In the genomic region with DNA sequence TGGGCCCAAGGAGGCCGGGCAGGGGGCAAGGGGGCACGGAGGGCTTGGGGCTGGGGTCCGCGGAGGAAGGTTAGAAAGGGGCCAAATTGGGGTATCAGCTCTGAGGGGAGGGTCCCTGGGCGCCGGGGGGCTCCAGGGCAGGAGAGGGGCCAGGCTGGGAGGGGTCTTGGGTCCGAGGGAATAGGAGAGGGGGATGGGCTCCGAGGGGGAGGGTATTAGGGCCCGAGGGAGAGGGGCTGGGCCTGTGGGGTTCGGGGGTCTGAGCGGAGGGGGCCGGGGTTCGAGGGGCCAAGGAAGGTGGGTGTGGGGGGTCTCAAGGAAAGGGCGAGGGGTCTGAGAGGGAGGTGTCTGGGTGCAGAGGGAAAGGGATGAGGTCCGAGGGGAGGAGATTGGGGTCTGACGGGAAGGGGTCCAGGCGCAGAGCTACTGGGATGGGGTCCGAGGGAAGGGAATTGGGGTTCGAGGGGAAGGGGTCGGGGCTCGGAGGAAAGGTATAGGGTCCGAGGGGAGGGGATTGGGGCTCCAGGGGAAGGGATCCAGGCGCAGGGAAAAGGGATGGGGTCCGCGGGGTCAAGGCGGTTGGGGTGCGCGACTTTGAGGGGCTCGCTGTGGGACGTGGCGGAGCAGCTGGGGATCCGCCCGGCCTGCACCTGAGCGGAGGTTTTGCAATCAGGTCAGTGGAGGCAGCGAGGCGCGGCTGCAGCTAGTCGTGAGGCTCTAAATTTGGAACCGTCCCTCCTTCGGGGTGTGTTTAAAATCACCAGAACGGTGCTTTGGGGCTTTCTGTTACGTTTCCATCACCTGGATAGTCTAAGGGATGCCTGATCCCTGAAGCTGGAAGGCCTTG, we compare ENCODE assay signal across 8 cellular contexts. TPM values are rescaled to one million over a fixed set of nuclear protein-coding genes. Genes with fewer than 3 reads are reported as not detected.
DNase-seq lines count a peak whose midpoint lies in the region; ATAC-seq and TF ChIP-seq lines count a peak whose summit lies in the region.

No MANE protein-coding gene starts in this region.

- H3K27ac Mint-ChIP-seq in activated T-helper 2 cell treated with anti-CD3 and anti-CD28 coated beads, Interferon-gamma antibody, Interleukin-2, Interleukin-4, amounts not matched to agents 10 μg/mL and 5 μg/mL and 100 μg/mL, durations not matched to agents 14 hours and 24 hours and 36 hours: peak overlapping the region; percentile 28
- H3K27ac Mint-ChIP-seq in stimulated activated memory B cell treated with anti-CD40 and anti-IgM and Interleukin-4, amounts not matched to agents 10 μg/mL and 1 μg/mL and 100 μg/mL, for 72 hours: no peak overlapping the region

- peaks cover 48% of the 10 kb centered on the region for H3K27me3 Mint-ChIP-seq in activated T-helper 2 cell treated with anti-CD3 and anti-CD28 coated beads, Interferon-gamma antibody, Interleukin-2, Interleukin-4, amounts not matched to agents 10 μg/mL and 5 μg/mL and 100 μg/mL, durations not matched to agents 14 hours and 24 hours and 36 hours (ENCODE audit: low read depth)
- peaks cover 73% of the 10 kb centered on the region for H3K27me3 Mint-ChIP-seq in stimulated activated memory B cell treated with anti-CD40 and anti-IgM and Interleukin-4, amounts not matched to agents 10 μg/mL and 1 μg/mL and 100 μg/mL, for 72 hours

- TF ChIP-seq RAD21 in SK-N-SH (IDR thresholded peaks at IDR 0.05; ENCODE audit: low read length): no peak

- 2% methylated on average over 42 of the region's 42 CpGs for WGBS in SK-N-SH (ENCODE audit: low lambda C conversion rate)
- WGBS in iPS DF 6.9 (ENCODE audit: insufficient coverage, insufficient read length): no CpG with 5 or more reads among the region's 42 CpGs

- peak overlapping the region; percentile 51 to 89 for H3K27ac ChIP-seq in SK-N-SH (ENCODE audit: low read depth in 2 of 2, low read length in 1 of 2)
- no peak overlapping the region for H3K27ac ChIP-seq in iPS DF 6.9 (ENCODE audit: low read length)

- H3K9me2 ChIP-seq in SK-N-SH: no peaks in the 10 kb centered on the region

- H3K9ac ChIP-seq in SK-N-SH: peak overlapping the region; percentile 97

- H3K4me1 ChIP-seq in SK-N-SH (ENCODE audit: control insufficient read depth in 1 of 2, insufficient read depth in 2 of 2, low read depth in 1 of 2, low read length in 1 of 2) (peaks cover 11 to 17% of the 10 kb centered on the region in 2 experiments; a peak in 3 of 4 replicates), iPS DF 6.9 (ENCODE audit: control insufficient read depth, insufficient read depth, low read length) (0 out of 2 replicates have a peak, but pooled peaks cover 1% of the 10 kb centered on the region)

- peaks cover 7% of the 10 kb centered on the region for H3K36me3 Mint-ChIP-seq in activated T-helper 2 cell treated with anti-CD3 and anti-CD28 coated beads, Interferon-gamma antibody, Interleukin-2, Interleukin-4, amounts not matched to agents 10 μg/mL and 5 μg/mL and 100 μg/mL, durations not matched to agents 14 hours and 24 hours and 36 hours (ENCODE audit: low read depth)
- no peaks in the 10 kb centered on the region for H3K36me3 Mint-ChIP-seq in stimulated activated memory B cell treated with anti-CD40 and anti-IgM and Interleukin-4, amounts not matched to agents 10 μg/mL and 1 μg/mL and 100 μg/mL, for 72 hours

- H3K79me2 ChIP-seq in SK-N-SH (ENCODE audit: insufficient read depth): peaks cover 91% of the 10 kb centered on the region

- no peaks in the 10 kb centered on the region for H3K9me3 Mint-ChIP-seq in activated T-helper 2 cell treated with anti-CD3 and anti-CD28 coated beads, Interferon-gamma antibody, Interleukin-2, Interleukin-4, amounts not matched to agents 10 μg/mL and 5 μg/mL and 100 μg/mL, durations not matched to agents 14 hours and 24 hours and 36 hours
- H3K9me3 Mint-ChIP-seq in stimulated activated memory B cell treated with anti-CD40 and anti-IgM and Interleukin-4, amounts not matched to agents 10 μg/mL and 1 μg/mL and 100 μg/mL, for 72 hours: peaks cover 2% of the 10 kb centered on the region

- H3K4me1 Mint-ChIP-seq in activated T-helper 2 cell treated with anti-CD3 and anti-CD28 coated beads, Interferon-gamma antibody, Interleukin-2, Interleukin-4, amounts not matched to agents 10 μg/mL and 5 μg/mL and 100 μg/mL, durations not matched to agents 14 hours and 24 hours and 36 hours (ENCODE audit: low read depth): peaks cover 28% of the 10 kb centered on the region
- H3K4me1 Mint-ChIP-seq in stimulated activated memory B cell treated with anti-CD40 and anti-IgM and Interleukin-4, amounts not matched to agents 10 μg/mL and 1 μg/mL and 100 μg/mL, for 72 hours: peaks cover 39% of the 10 kb centered on the region

- H3K27me3 ChIP-seq in SK-N-SH (ENCODE audit: insufficient read depth) (no peaks in the 10 kb centered on the region), iPS DF 6.9 (ENCODE audit: control insufficient read depth, insufficient read depth, low read length) (no peaks in the 10 kb centered on the region)

- intact Hi-C loops in activated T-helper 2 cell treated with anti-CD3 and anti-CD28 coated beads, Interferon-gamma antibody, Interleukin-2, Interleukin-4, amounts not matched to agents 10 μg/mL and 5 μg/mL and 100 μg/mL, durations not matched to agents 14 hours and 24 hours and 36 hours (cut with micrococcal nuclease): loop anchor here (1.0 to 10.0 kb wide), 2 partner anchors 34 to 194 kb away; partner anchors contain the start of gene FADD

- H3F3A ChIP-seq in SK-N-SH (replicated peaks; ENCODE audit: insufficient read depth): peaks cover 25% of the 10 kb centered on the region

- CTCF ChIA-PET in SK-N-SH (lab: Yijun Ruan, JAX): no interaction called here

- no peak overlapping the region for H2AFZ ChIP-seq in SK-N-SH (ENCODE audit: low read depth)

- DNase-seq in SK-N-SH (peak; percentile 53), iPS DF 6.9 (ENCODE audit: low read depth, low spot score) (no peak), NCI-H446 treated with DMSO at 0.1 percent for 48 hours (lab: John Stamatoyannopoulos, UW) (no peak), NCI-H1417 treated with DMSO at 0.1 percent for 48 hours (lab: John Stamatoyannopoulos, UW) (no peak)
- no peak for DNase-seq in activated T-helper 2 cell treated with anti-CD3 and anti-CD28 coated beads, Interferon-gamma antibody, Interleukin-2, Interleukin-4, amounts not matched to agents 10 μg/mL and 5 μg/mL and 100 μg/mL, durations not matched to agents 14 hours and 24 hours and 36 hours (ENCODE audit: low spot score)

- ATAC-seq in SK-N-SH treated with all-trans-retinoic acid at 6 μM for 48 hours (no peak; the same call in 2 of the 3 replicates), HG03196 (IDR thresholded peaks at IDR 0.05; ENCODE audit: unreplicated experiment) (no peak)
- ATAC-seq in stimulated activated memory B cell treated with anti-CD40 and anti-IgM and Interleukin-4, amounts not matched to agents 10 μg/mL and 1 μg/mL and 100 μg/mL, for 72 hours: peak; percentile 11

- H3K4me3 ChIP-seq in SK-N-SH (ENCODE audit: low read depth in 2 of 2, low read length in 1 of 2): peak overlapping the region; percentile 63 to 83
- H3K4me3 ChIP-seq in iPS DF 6.9 (ENCODE audit: low read length): peak overlapping the region; percentile 97; the same call in 1 of the 2 replicates

- POLR2A ChIA-PET in SK-N-SH (lab: Yijun Ruan, JAX): interaction anchor here (0.8 to 1.0 kb wide), 2 partner anchors 14 to 16 kb away, joined by 3 read pairs; no protein-coding TSS in a partner anchor

- H4K20me1 ChIP-seq in SK-N-SH (ENCODE audit: insufficient read depth): peaks cover 43% of the 10 kb centered on the region

- no peak for TF ChIP-seq EP300 in SK-N-SH (IDR thresholded peaks at IDR 0.05; ENCODE audit: borderline replicate concordance in 1 of 2, low read depth in 1 of 2, low read length in 1 of 2)

- H3K9me3 ChIP-seq in SK-N-SH (no peaks in the 10 kb centered on the region), iPS DF 6.9 (ENCODE audit: control insufficient read depth, insufficient read depth, low read length) (no peaks in the 10 kb centered on the region)

- H3K36me3 ChIP-seq in SK-N-SH (replicated peaks in 1 of 2; ENCODE audit: control insufficient read depth in 1 of 2, insufficient read depth in 2 of 2, low read length in 1 of 2) (peaks cover 0 to 14% of the 10 kb centered on the region in 2 experiments), iPS DF 6.9 (ENCODE audit: control insufficient read depth, insufficient read depth, low read length) (no peaks in the 10 kb centered on the region)

- peak overlapping the region; percentile 95 for H3K4me2 ChIP-seq in SK-N-SH

- TF ChIP-seq CTCF in SK-N-SH (IDR thresholded peaks at IDR 0.05): no peak

- H3K4me3 Mint-ChIP-seq in activated T-helper 2 cell treated with anti-CD3 and anti-CD28 coated beads, Interferon-gamma antibody, Interleukin-2, Interleukin-4, amounts not matched to agents 10 μg/mL and 5 μg/mL and 100 μg/mL, durations not matched to agents 14 hours and 24 hours and 36 hours (ENCODE audit: low read depth): peak overlapping the region; percentile 77
- H3K4me3 Mint-ChIP-seq in stimulated activated memory B cell treated with anti-CD40 and anti-IgM and Interleukin-4, amounts not matched to agents 10 μg/mL and 1 μg/mL and 100 μg/mL, for 72 hours: peak overlapping the region; percentile 50

RNA-seq across cellular contexts. Expression of gene CTTN, which starts 0.7 kb away (rescaled TPM):
- 243 and 286 TPM in 2 replicates for polyA plus RNA-seq in SK-N-SH (2012; rRNA removed)
- 155 and 160 TPM in 2 replicates for polyA plus RNA-seq in SK-N-SH (2012; cell fraction: cytosol; rRNA removed)
- polyA plus RNA-seq in SK-N-SH (2012; cell fraction: nucleus; rRNA removed): 884 and 923 TPM in 2 replicates
- total RNA-seq in activated T-helper 2 cell treated with anti-CD3 and anti-CD28 coated beads, Interferon-gamma antibody, Interleukin-2, Interleukin-4, amounts not matched to agents 10 μg/mL and 5 μg/mL and 100 μg/mL, durations not matched to agents 14 hours and 24 hours and 36 hours: 33.4 and 34.9 TPM in 2 replicates
